In genomic region chr20:36585410-36586125, GRCh38 we compare ENCODE assay signal across 14 cellular contexts. TPM values are rescaled to one million over a fixed set of nuclear protein-coding genes. Genes with fewer than 3 reads are reported as not detected.
DNase-seq lines count a peak whose midpoint lies in the region; ATAC-seq and TF ChIP-seq lines count a peak whose summit lies in the region.
"Had no signal": no experiment of that assay in that cellular context is flagged by ENCODE, and none has a peak within 500 bp of the region (broad histone marks: within the 10 kb centered on the region; RNA-seq: fewer than 3 reads in every experiment).

No MANE protein-coding gene starts in this region.

- no peaks in the 10 kb centered on the region for H3K9me3 ChIP-seq in CD8-positive, alpha-beta memory T cell (ENCODE audit: low read length)
- H3K9me3 ChIP-seq: Caco-2, right atrium auricular region had no signal

- H3K36me3 ChIP-seq in CD8-positive, alpha-beta memory T cell (ENCODE audit: insufficient read depth, low read length), result peaks cover 5% of the 10 kb centered on the region

- ATAC-seq in GM21447 (IDR thresholded peaks at IDR 0.05; ENCODE audit: unreplicated experiment), result no peak
- ATAC-seq: activated CD4-positive, CD25-positive, alpha-beta regulatory T cell treated with anti-CD3 and anti-CD28 coated beads, Interleukin-2, amount 50 U/mL, for 24 hours; effector memory CD8-positive, alpha-beta T cell had no signal

- H3K27ac ChIP-seq in CD8-positive, alpha-beta memory T cell (ENCODE audit: low read depth, low read length), result no peak overlapping the region
- H3K27ac ChIP-seq: right atrium auricular region had no signal

- POLR2A ChIA-PET in CD8-positive, alpha-beta memory T cell (lab: Charles Lee), result interaction anchor here (0.6 to 1.5 kb wide), 4 partner anchors 10 to 38 kb away, joined by 3 to 8 read pairs (median 4); partner anchors contain the start of gene TGIF2

- H3K4me3 ChIP-seq in AG09309 (ENCODE audit: control insufficient read depth, low read depth, low read length) (no peak overlapping the region), fibroblast of villous mesenchyme (ENCODE audit: low read depth, low read length) (no peak overlapping the region)
- H3K4me3 ChIP-seq in CD8-positive, alpha-beta memory T cell (ENCODE audit: low read length), result no peak overlapping the region
- H3K4me3 ChIP-seq: lung, right atrium auricular region had no signal

- H3K4me1 ChIP-seq in CD8-positive, alpha-beta memory T cell (ENCODE audit: insufficient read depth, low read length), result peaks cover 8% of the 10 kb centered on the region
- H3K4me1 ChIP-seq: Caco-2, right atrium auricular region had no signal

- H3K9me3 Mint-ChIP-seq in CD8-positive, alpha-beta memory T cell, result no peaks in the 10 kb centered on the region
- H3K9me3 Mint-ChIP-seq: effector memory CD8-positive, alpha-beta T cell had no signal

- H3K4me1 Mint-ChIP-seq in CD8-positive, alpha-beta memory T cell, result peaks cover 14 to 27% (median 26%) of the 10 kb centered on the region in 3 donors

- no peak overlapping the region for H3K4me3 Mint-ChIP-seq in CD8-positive, alpha-beta memory T cell
- H3K4me3 Mint-ChIP-seq: effector memory CD8-positive, alpha-beta T cell had no signal

- H3K36me3 Mint-ChIP-seq in CD8-positive, alpha-beta memory T cell, result peaks cover 0 to 51% (median 11%) of the 10 kb centered on the region in 3 donors

- peak overlapping the region in 3 of 8 donors; percentile 15 to 79 (median 49) for H3K27ac Mint-ChIP-seq in CD8-positive, alpha-beta memory T cell

- no peak for TF ChIP-seq CTCF in AG09309 (IDR thresholded peaks at IDR 0.05; ENCODE audit: control insufficient read depth, insufficient read depth, low read depth, low read length, missing control alignments)
- no peak for TF ChIP-seq CTCF in fibroblast of villous mesenchyme (IDR thresholded peaks at IDR 0.05; ENCODE audit: insufficient read depth, low read depth, low read length)

- DNase-seq in AG09309 (ENCODE audit: low read depth) (peak; percentile 76), GM04503 (ENCODE audit: low read depth) (peak; percentile 58), NCI-H69 (lab: John Stamatoyannopoulos, UW) (peak; percentile 76), fibroblast of villous mesenchyme (ENCODE audit: low read depth) (peak; percentile 51), cerebellum (ENCODE audit: low spot score) (no peak), HuH-7.5 (ENCODE audit: low spot score) (no peak)
- DNase-seq in CD8-positive, alpha-beta memory T cell, result no peak
- DNase-seq: activated naive CD4-positive, alpha-beta T cell treated with anti-CD3 and anti-CD28 coated beads, Interleukin-2, amount 50 U/mL, for 16 hours; effector memory CD8-positive, alpha-beta T cell had no signal

- CTCF ChIA-PET in CD8-positive, alpha-beta memory T cell (lab: Charles Lee), result interaction anchor here (1.4 to 7.6 kb wide), 4 partner anchors 10 to 20 kb away, joined by 3 to 46 read pairs (median 4); partner anchors contain the start of genes RAB5IF and TGIF2

- no peaks in the 10 kb centered on the region for H3K27me3 Mint-ChIP-seq in CD8-positive, alpha-beta memory T cell
- H3K27me3 Mint-ChIP-seq: effector memory CD8-positive, alpha-beta T cell had no signal

- no peaks in the 10 kb centered on the region for H3K27me3 ChIP-seq in CD8-positive, alpha-beta memory T cell (ENCODE audit: insufficient read depth, low read length, poor library complexity, severe bottlenecking)
- H3K27me3 ChIP-seq: right atrium auricular region had no signal

RNA-seq across cellular contexts. Expression of gene TGIF2, which starts 12.2 kb away (rescaled TPM):
- total RNA-seq in fibroblast of villous mesenchyme, result 10.3 and 10.4 TPM in 2 replicates
- total RNA-seq in cerebellum, result 14.2 TPM
- total RNA-seq in CD8-positive, alpha-beta memory T cell, result 10 to 100 TPM; 46.1 to 49.8 TPM
- 24.6 TPM for polyA plus RNA-seq in CD8-positive, alpha-beta memory T cell

RNA-seq across cellular contexts. Expression of gene RAB5IF, which starts 20.0 kb away (rescaled TPM):
- total RNA-seq in fibroblast of villous mesenchyme, result 67.3 and 103 TPM in 2 replicates
- 21.7 TPM for total RNA-seq in cerebellum
- total RNA-seq in CD8-positive, alpha-beta memory T cell, result 100 to 1,000 TPM; 159 to 173 TPM
- 180 TPM for polyA plus RNA-seq in CD8-positive, alpha-beta memory T cell

RNA-seq across cellular contexts. Expression of gene MYL9, which starts 44.2 kb away (rescaled TPM):
- total RNA-seq in fibroblast of villous mesenchyme, result 184 and 195 TPM in 2 replicates
- 0.36 TPM for total RNA-seq in cerebellum
- total RNA-seq in CD8-positive, alpha-beta memory T cell, result not detected
- polyA plus RNA-seq in CD8-positive, alpha-beta memory T cell, result not detected

Comparison
In these comparisons a context has a peak if more than half of its experiments do, and no peak if none do; other contexts are left out.
1. DNase-seq: peak in AG09309 (single experiment), GM04503 (single experiment), NCI-H69 (single experiment) and fibroblast of villous mesenchyme (single experiment); none in cerebellum (single experiment), CD8-positive, alpha-beta memory T cell (0 of 5) and HuH-7.5 (single experiment).
2. RNA of gene MYL9, which starts 44.2 kb away (total RNA-seq): 184 to 195 TPM in fibroblast of villous mesenchyme; 0.36 TPM in cerebellum (single experiment) and not detected in CD8-positive, alpha-beta memory T cell; every median in the first group is over 100 times any median in the second.